Comparison of ENCODE assay signal across 16 cellular contexts in genomic region chr6:159074866-159075265, GRCh38. TPM values are rescaled to one million over a fixed set of nuclear protein-coding genes. Genes with fewer than 3 reads are reported as not detected.
DNase-seq lines count a peak whose midpoint lies in the region; ATAC-seq and TF ChIP-seq lines count a peak whose summit lies in the region.
"Had no signal": no experiment of that assay in that cellular context is flagged by ENCODE, and none has a peak within 500 bp of the region (broad histone marks: within the 10 kb centered on the region; RNA-seq: fewer than 3 reads in every experiment).

No MANE protein-coding gene starts in this region.

- H2AFZ ChIP-seq in OCI-LY7 (ENCODE audit: low read length): no peak overlapping the region
- H2AFZ ChIP-seq: GM23338 had no signal

- no peaks in the 10 kb centered on the region for H3K79me2 ChIP-seq in OCI-LY7 (ENCODE audit: insufficient read depth, low read depth, low read length)

- H3K9me3 ChIP-seq in OCI-LY7 (ENCODE audit: low read length): peaks cover 9% of the 10 kb centered on the region; the same call in 1 of the 2 replicates

- H3K9me3 Mint-ChIP-seq in activated CD4-positive, alpha-beta T cell treated with anti-CD3 and anti-CD28 coated beads, Interleukin-2, amount 10 ng/mL, durations not matched to agents 24 days and 14 days: peaks cover 6% of the 10 kb centered on the region
- H3K9me3 Mint-ChIP-seq: GM23338, HFFc6 had no signal

- peaks cover 9% of the 10 kb centered on the region for H3K4me1 ChIP-seq in OCI-LY7 (ENCODE audit: insufficient read depth, low read length, poor library complexity, severe bottlenecking)

- no peaks in the 10 kb centered on the region for H3K27me3 Mint-ChIP-seq in activated CD4-positive, alpha-beta T cell treated with anti-CD3 and anti-CD28 coated beads, Interleukin-2, amount 10 ng/mL, durations not matched to agents 24 days and 14 days

- no peak for DNase-seq in activated CD4-positive, alpha-beta T cell treated with anti-CD3 and anti-CD28 coated beads, Interleukin-2, amount 10 ng/mL, durations not matched to agents 24 days and 14 days
- no peak for DNase-seq in activated CD4-positive, alpha-beta T cell treated with anti-CD3 and anti-CD28 coated beads, Interleukin-2, amount 50 U/mL, for 1 hour
- peak; percentile 25 for DNase-seq in NCI-H524 treated with DMSO at 0.1 percent for 48 hours (lab: John Stamatoyannopoulos, UW)
- DNase-seq in cerebellar cortex (ENCODE audit: low spot score): peak; percentile 86
- DNase-seq in hepatic stellate cell (ENCODE audit: low spot score): no peak
- DNase-seq in OCI-LY7 (ENCODE audit: low spot score): no peak
- DNase-seq in stimulated activated naive CD8-positive, alpha-beta T cell treated with anti-CD3 and anti-CD28 coated beads, Interleukin-15, Interleukin-2, amounts not matched to agents 100 U/mL and 50 U/mL, for 24 hours: no peak
- DNase-seq in NCI-H1930 (lab: John Stamatoyannopoulos, UW): no peak
- DNase-seq: CD4-positive, CD25-positive, alpha-beta regulatory T cell; GF-D8; NCI-H1436; NCI-H446 treated with DMSO at 0.1 percent for 48 hours had no signal

- H3K9me2 ChIP-seq in OCI-LY7 (ENCODE audit: insufficient read depth, low read length): no peaks in the 10 kb centered on the region

- H4K20me1 ChIP-seq in OCI-LY7 (ENCODE audit: insufficient read depth, low read length): no peaks in the 10 kb centered on the region

- peak overlapping the region; percentile 25 for H3K27ac Mint-ChIP-seq in activated CD4-positive, alpha-beta T cell treated with anti-CD3 and anti-CD28 coated beads, Interleukin-2, amount 10 ng/mL, durations not matched to agents 24 days and 14 days
- H3K27ac Mint-ChIP-seq: HFFc6 had no signal

- no peak overlapping the region for H3K4me2 ChIP-seq in OCI-LY7 (ENCODE audit: low read length)

- H3K36me3 Mint-ChIP-seq in activated CD4-positive, alpha-beta T cell treated with anti-CD3 and anti-CD28 coated beads, Interleukin-2, amount 10 ng/mL, durations not matched to agents 24 days and 14 days (ENCODE audit: low read depth): no peaks in the 10 kb centered on the region

- H3K4me3 ChIP-seq in OCI-LY7 (ENCODE audit: low read depth, low read length, poor library complexity, severe bottlenecking): no peak overlapping the region
- H3K4me3 ChIP-seq: K562 had no signal

- peaks cover 33% of the 10 kb centered on the region for H3K4me1 Mint-ChIP-seq in activated CD4-positive, alpha-beta T cell treated with anti-CD3 and anti-CD28 coated beads, Interleukin-2, amount 10 ng/mL, durations not matched to agents 24 days and 14 days
- H3K4me1 Mint-ChIP-seq: GM23338 had no signal

- CTCF ChIA-PET in OCI-LY7 (lab: Charles Lee; ENCODE audit: unreplicated experiment): interaction anchor here (1.0 kb wide), 1 partner anchor 9 kb away, joined by 3 read pairs; no protein-coding TSS in a partner anchor

- no peak overlapping the region for H3K4me3 Mint-ChIP-seq in activated CD4-positive, alpha-beta T cell treated with anti-CD3 and anti-CD28 coated beads, Interleukin-2, amount 10 ng/mL, durations not matched to agents 24 days and 14 days
- H3K4me3 Mint-ChIP-seq: CD4-positive, CD25-positive, alpha-beta regulatory T cell had no signal

- H3K27ac ChIP-seq in OCI-LY7 (ENCODE audit: low read depth, low read length, poor library complexity, severe bottlenecking): no peak overlapping the region

- intact Hi-C loops in activated CD4-positive, alpha-beta T cell treated with anti-CD3 and anti-CD28 coated beads, Interleukin-2, amount 10 ng/mL, durations not matched to agents 24 days and 14 days (cut with micrococcal nuclease): no loop called here
- intact Hi-C loops in OCI-LY7 (cut with micrococcal nuclease; ENCODE audit: unreplicated experiment): no loop called here

- ATAC-seq in stimulated activated naive CD8-positive, alpha-beta T cell treated with anti-CD3 and anti-CD28 coated beads, Interleukin-15, Interleukin-2, amounts not matched to agents 100 U/mL and 50 U/mL, for 24 hours: no peak

- POLR2A ChIA-PET in OCI-LY7 (lab: Charles Lee): interaction anchor here (0.8 to 1.7 kb wide), 4 partner anchors 9 to 30 kb away, joined by 3 to 7 read pairs (median 4); partner anchors contain the start of gene TAGAP

- no peaks in the 10 kb centered on the region; the same call in 1 of the 2 replicates for H3K36me3 ChIP-seq in OCI-LY7 (ENCODE audit: insufficient read depth, low read length)

- TF ChIP-seq CTCF in OCI-LY7 (conservative IDR thresholded peaks at IDR 0.05; ENCODE audit: low read length): no peak

- BruUV-seq in OCI-LY7 (replicated peaks; lab: Mats Ljungman, UMichigan): no TSS peak

RNA-seq across cellular contexts. Expression of gene TAGAP, which starts 30.1 kb away (rescaled TPM):
- 183 and 187 TPM in 2 replicates for total RNA-seq in activated CD4-positive, alpha-beta T cell treated with anti-CD3 and anti-CD28 coated beads, Interleukin-2, amount 10 ng/mL, durations not matched to agents 24 days and 14 days
- total RNA-seq in OCI-LY7 (2014; rRNA removed; shearing (Covaris generic)): 25.4 and 30.7 TPM in 2 replicates
- 22.7 and 23.6 TPM in 2 replicates for total RNA-seq in OCI-LY7 (2022)
- total RNA-seq: GM23338, HFFc6, RPMI7951 had no signal

Comparison
In these comparisons a context has a peak if more than half of its experiments do, and no peak if none do; other contexts are left out.
1. DNase-seq: peak in NCI-H524 treated with DMSO at 0.1 percent for 48 hours (single experiment) and cerebellar cortex (single experiment); none in activated CD4-positive, alpha-beta T cell treated with anti-CD3 and anti-CD28 coated beads, Interleukin-2, amount 10 ng/mL, durations not matched to agents 24 days and 14 days (single experiment), activated CD4-positive, alpha-beta T cell treated with anti-CD3 and anti-CD28 coated beads, Interleukin-2, amount 50 U/mL, for 1 hour (single experiment), hepatic stellate cell (single experiment), OCI-LY7 (single experiment), stimulated activated naive CD8-positive, alpha-beta T cell treated with anti-CD3 and anti-CD28 coated beads, Interleukin-15, Interleukin-2, amounts not matched to agents 100 U/mL and 50 U/mL, for 24 hours (single experiment) and NCI-H1930 (0 of 2).